Comparison of ENCODE assay signal across 10 cellular contexts in genomic region chrX:47573334-47574095, GRCh38. TPM values are rescaled to one million over a fixed set of nuclear protein-coding genes. Genes with fewer than 3 reads are reported as not detected.
DNase-seq lines count a peak whose midpoint lies in the region; ATAC-seq and TF ChIP-seq lines count a peak whose summit lies in the region.
"Had no signal": no experiment of that assay in that cellular context is flagged by ENCODE, and none has a peak within 500 bp of the region (broad histone marks: within the 10 kb centered on the region; RNA-seq: fewer than 3 reads in every experiment).

No MANE protein-coding gene starts in this region.

- H3K27me3 Mint-ChIP-seq in activated naive CD4-positive, alpha-beta T cell treated with anti-CD3 and anti-CD28 coated beads, Interleukin-2, amount 50 U/mL, for 24 hours, result peaks cover 3% of the 10 kb centered on the region
- H3K27me3 Mint-ChIP-seq in glutamatergic neuron (ENCODE audit: unreplicated experiment), result peaks cover 6% of the 10 kb centered on the region

- H3K4me3 ChIP-seq in uterus, result peak overlapping the region; percentile 3 to 25

- peak overlapping the region; percentile 45 to 69 for H3K27ac ChIP-seq in uterus

- peak; percentile 46 for ATAC-seq in esophagus mucosa

- peaks cover 8% of the 10 kb centered on the region for H3K4me1 Mint-ChIP-seq in activated naive CD4-positive, alpha-beta T cell treated with anti-CD3 and anti-CD28 coated beads, Interleukin-2, amount 50 U/mL, for 24 hours
- peaks cover 7% of the 10 kb centered on the region for H3K4me1 Mint-ChIP-seq in glutamatergic neuron (ENCODE audit: low read depth, unreplicated experiment)

- DNase-seq in activated naive CD4-positive, alpha-beta T cell treated with anti-CD3 and anti-CD28 coated beads, Interleukin-2, amount 50 U/mL, for 16 hours, result no peak
- peak; percentile 26 for DNase-seq in mucosa of gallbladder (ENCODE audit: low spot score)
- DNase-seq in uterus, result peak; percentile 69 to 71
- DNase-seq in NCI-H524 treated with DMSO at 0.1 percent for 48 hours (lab: John Stamatoyannopoulos, UW), result no peak
- no peak for DNase-seq in glutamatergic neuron
- DNase-seq in NCI-H1105 (lab: John Stamatoyannopoulos, UW), result no peak
- DNase-seq: COR-L47; stimulated activated naive CD4-positive, alpha-beta T cell had no signal

- H3K4me1 ChIP-seq in uterus, result no peaks in the 10 kb centered on the region

- intact Hi-C loops in uterus (cut with DNase I; ENCODE audit: low total_unique reads), result no loop called here

- H3K9me3 Mint-ChIP-seq in activated naive CD4-positive, alpha-beta T cell treated with anti-CD3 and anti-CD28 coated beads, Interleukin-2, amount 50 U/mL, for 24 hours, result no peaks in the 10 kb centered on the region
- H3K9me3 Mint-ChIP-seq in glutamatergic neuron (ENCODE audit: unreplicated experiment), result peaks cover 5% of the 10 kb centered on the region

- peak overlapping the region; percentile 15 for H3K4me3 Mint-ChIP-seq in activated naive CD4-positive, alpha-beta T cell treated with anti-CD3 and anti-CD28 coated beads, Interleukin-2, amount 50 U/mL, for 24 hours
- no peak overlapping the region for H3K4me3 Mint-ChIP-seq in glutamatergic neuron (ENCODE audit: unreplicated experiment)

- no peaks in the 10 kb centered on the region for H3K36me3 ChIP-seq in uterus

- no peaks in the 10 kb centered on the region for H3K9me3 ChIP-seq in uterus

- TF ChIP-seq POLR2A in uterus (IDR thresholded peaks at IDR 0.05), result no peak

- H3K36me3 Mint-ChIP-seq in activated naive CD4-positive, alpha-beta T cell treated with anti-CD3 and anti-CD28 coated beads, Interleukin-2, amount 50 U/mL, for 24 hours, result peaks cover 5% of the 10 kb centered on the region
- no peaks in the 10 kb centered on the region for H3K36me3 Mint-ChIP-seq in glutamatergic neuron (ENCODE audit: unreplicated experiment)

- TF ChIP-seq CTCF in uterus (IDR thresholded peaks at IDR 0.05), result no peak
- no peak for TF ChIP-seq CTCF in glutamatergic neuron (IDR thresholded peaks at IDR 0.05; ENCODE audit: partially characterized antibody, unreplicated experiment)

- peak overlapping the region; percentile 68 for H3K27ac Mint-ChIP-seq in activated naive CD4-positive, alpha-beta T cell treated with anti-CD3 and anti-CD28 coated beads, Interleukin-2, amount 50 U/mL, for 24 hours
- no peak overlapping the region for H3K27ac Mint-ChIP-seq in glutamatergic neuron (ENCODE audit: unreplicated experiment)

- H3K27me3 ChIP-seq in uterus, result no peaks in the 10 kb centered on the region

RNA-seq across cellular contexts. Expression of gene TIMP1, which starts 8.7 kb away (rescaled TPM):
- total RNA-seq in esophagus mucosa (51.4 TPM), mucosa of gallbladder (574 TPM), uterus (100 to 1,000 TPM in 2 of 4 donors, 10 to 100 TPM in 2; 17.9 to 287 (median 111) TPM), glutamatergic neuron (ENCODE audit: unreplicated experiment) (5.9 TPM)

RNA-seq across cellular contexts. Expression of gene ARAF, which starts 12.5 kb away (rescaled TPM):
- total RNA-seq in esophagus mucosa (33.8 TPM), mucosa of gallbladder (96.5 TPM), uterus (10 to 100 TPM in 3 of 4 donors, 1 to 10 TPM in 1; 5.6 to 65.6 (median 17.6) TPM), glutamatergic neuron (ENCODE audit: unreplicated experiment) (25.5 TPM)

RNA-seq across cellular contexts. Expression of gene SYN1, which starts 46.1 kb away (rescaled TPM):
- total RNA-seq in esophagus mucosa, result 0.16 TPM
- 0.55 TPM for total RNA-seq in mucosa of gallbladder
- 1 to 10 TPM in 2 of 4 donors, not detected in 2; 1.2 to 1.5 TPM for total RNA-seq in uterus
- total RNA-seq in glutamatergic neuron (ENCODE audit: unreplicated experiment), result 34.2 TPM

RNA-seq across cellular contexts. Expression of gene CFP, which starts 56.2 kb away (rescaled TPM):
- total RNA-seq in esophagus mucosa (0.48 TPM), mucosa of gallbladder (2.4 TPM), uterus (1 to 10 TPM in 2 of 4 donors, under 1 TPM in 1, not detected in 1; 0.51 to 2.0 (median 1.7) TPM), glutamatergic neuron (ENCODE audit: unreplicated experiment) (0.49 TPM)

Comparison
In these comparisons a context has a peak if more than half of its experiments do, and no peak if none do; other contexts are left out.
1. DNase-seq: peak in mucosa of gallbladder (single experiment) and uterus (2 of 2); none in activated naive CD4-positive, alpha-beta T cell treated with anti-CD3 and anti-CD28 coated beads, Interleukin-2, amount 50 U/mL, for 16 hours (single experiment), NCI-H524 treated with DMSO at 0.1 percent for 48 hours (single experiment), glutamatergic neuron (single experiment) and NCI-H1105 (single experiment).
2. RNA of gene SYN1, which starts 46.1 kb away (total RNA-seq): 34.2 TPM in glutamatergic neuron (single experiment); 1.2 to 1.5 TPM in uterus, 0.55 TPM in mucosa of gallbladder (single experiment) and 0.16 TPM in esophagus mucosa (single experiment); every median in the first group is over 10 times any median in the second.